ENCODE assay signal across 13 cellular contexts in genomic region chr6:56656466-56656865, GRCh38.
"Had no signal": no experiment of that assay in that cellular context is flagged by ENCODE, and none has a peak within 500 bp of the region (broad histone marks: within the 10 kb centered on the region; RNA-seq: fewer than 3 reads in every experiment).

No MANE protein-coding gene starts in this region.

- ATAC-seq: stimulated activated naive CD8-positive, alpha-beta T cell treated with anti-CD3 and anti-CD28 coated beads, Interleukin-15, amount 100 ng/mL, for 72 hours had no signal

- H3K36me3 ChIP-seq: thyroid gland, uterus had no signal

- H3K4me3 ChIP-seq: coronary artery, thyroid gland, uterus had no signal

- H3K4me1 ChIP-seq: uterus had no signal

- H3K9me3 ChIP-seq: thyroid gland, uterus had no signal

- H3K27ac ChIP-seq: coronary artery, thyroid gland, uterus had no signal

- DNase-seq: activated CD4-positive, alpha-beta T cell treated with anti-CD3 and anti-CD28 coated beads, Interleukin-2, amount 50 U/mL, for 1 hour; activated CD4-positive, CD25-positive, alpha-beta regulatory T cell; activated naive CD4-positive, alpha-beta T cell treated with anti-CD3 and anti-CD28 coated beads, Interleukin-2, amount 10 ng/mL, durations not matched to agents 7 days and 5 days; effector CD8-positive, alpha-beta T cell; immature natural killer cell; nephron progenitor cell; stimulated activated CD4-positive, alpha-beta T cell treated with anti-CD3 and anti-CD28 coated beads, Interleukin-15, amount 100 ng/mL, for 24 hours; stimulated activated CD4-positive, alpha-beta T cell treated with anti-CD3 and anti-CD28 coated beads, Interleukin-4, amount 100 ng/mL, for 4 hours; stimulated activated naive CD8-positive, alpha-beta T cell treated with anti-CD3 and anti-CD28 coated beads, Interleukin-15, amount 100 ng/mL, for 72 hours; T-helper 1 cell; thyroid gland; uterus had no signal

- H3K27me3 ChIP-seq: thyroid gland, uterus had no signal
